In the genomic region with DNA sequence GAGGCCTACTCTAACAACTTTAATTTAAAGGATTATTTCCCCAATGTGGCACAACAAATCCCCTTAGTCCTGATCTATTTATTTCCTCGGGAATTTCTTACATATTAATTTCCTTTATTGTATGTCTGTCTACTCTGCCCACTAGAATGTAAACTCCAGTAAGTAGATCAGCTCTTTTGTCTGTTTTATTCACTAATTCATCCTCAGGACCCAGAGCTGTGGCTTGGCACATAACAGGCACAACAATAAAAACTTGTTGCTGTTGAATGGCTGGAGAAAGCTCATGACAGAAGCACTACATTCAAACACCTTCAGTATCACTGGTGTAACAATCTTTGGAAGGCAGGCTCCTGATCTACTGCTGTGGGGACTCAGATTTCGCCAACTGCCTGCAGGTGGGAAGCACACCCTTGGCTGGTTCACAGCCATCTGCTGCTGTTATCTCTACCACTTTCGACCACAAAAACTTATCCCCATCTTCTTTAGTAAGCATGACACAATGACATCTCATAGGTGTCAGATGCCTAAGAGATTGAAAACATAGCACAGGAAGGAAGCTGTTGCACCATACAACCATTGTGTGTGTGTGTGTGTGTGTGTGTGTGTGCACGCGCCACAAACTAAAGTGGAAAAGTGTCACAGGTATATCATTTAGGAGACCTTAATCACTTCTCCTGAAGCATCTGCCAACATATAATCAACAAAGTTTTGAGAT, we compare ENCODE assay signal across 1 cellular context.
TF ChIP-seq lines count a peak whose summit lies in the region.

No MANE protein-coding gene starts in this region.

TF ChIP-seq in K562, 482 proteins besides CTCF, POLR2A, EP300 and RAD21 (continued from another document and continues in another):
- TF ChIP-seq, protein P1, sequence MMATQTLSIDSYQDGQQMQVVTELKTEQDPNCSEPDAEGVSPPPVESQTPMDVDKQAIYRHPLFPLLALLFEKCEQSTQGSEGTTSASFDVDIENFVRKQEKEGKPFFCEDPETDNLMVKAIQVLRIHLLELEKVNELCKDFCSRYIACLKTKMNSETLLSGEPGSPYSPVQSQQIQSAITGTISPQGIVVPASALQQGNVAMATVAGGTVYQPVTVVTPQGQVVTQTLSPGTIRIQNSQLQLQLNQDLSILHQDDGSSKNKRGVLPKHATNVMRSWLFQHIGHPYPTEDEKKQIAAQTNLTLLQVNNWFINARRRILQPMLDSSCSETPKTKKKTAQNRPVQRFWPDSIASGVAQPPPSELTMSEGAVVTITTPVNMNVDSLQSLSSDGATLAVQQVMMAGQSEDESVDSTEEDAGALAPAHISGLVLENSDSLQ (IDR thresholded peaks at IDR 0.05) = peak; percentile 87
- TF ChIP-seq ARID2 (IDR thresholded peaks at IDR 0.05) = no peak
- peak; percentile 97 to 100 for TF ChIP-seq RCOR1 (IDR thresholded peaks at IDR 0.05; ENCODE audit: borderline replicate concordance in 1 of 2, low read depth in 2 of 2, low read length in 2 of 2)
- TF ChIP-seq NKRF (IDR thresholded peaks at IDR 0.05; ENCODE audit: borderline replicate concordance) = no peak
- TF ChIP-seq, protein P2, sequence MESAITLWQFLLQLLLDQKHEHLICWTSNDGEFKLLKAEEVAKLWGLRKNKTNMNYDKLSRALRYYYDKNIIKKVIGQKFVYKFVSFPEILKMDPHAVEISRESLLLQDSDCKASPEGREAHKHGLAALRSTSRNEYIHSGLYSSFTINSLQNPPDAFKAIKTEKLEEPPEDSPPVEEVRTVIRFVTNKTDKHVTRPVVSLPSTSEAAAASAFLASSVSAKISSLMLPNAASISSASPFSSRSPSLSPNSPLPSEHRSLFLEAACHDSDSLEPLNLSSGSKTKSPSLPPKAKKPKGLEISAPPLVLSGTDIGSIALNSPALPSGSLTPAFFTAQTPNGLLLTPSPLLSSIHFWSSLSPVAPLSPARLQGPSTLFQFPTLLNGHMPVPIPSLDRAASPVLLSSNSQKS (CRISPR knock-in tag; IDR thresholded peaks at IDR 0.05) = 0 out of 2 replicates have a peak, but pooled peaks have one; percentile 10
- 0 out of 2 replicates have a peak, but pooled peaks have one; percentile 64 for TF ChIP-seq KLF6 (CRISPR knock-in tag; IDR thresholded peaks at IDR 0.05; ENCODE audit: borderline replicate concordance)
- TF ChIP-seq KLF1 (tag; IDR thresholded peaks at IDR 0.05) = peak; percentile 42; the same call in 1 of the 2 replicates
- no peak for TF ChIP-seq NCOA2 (IDR thresholded peaks at IDR 0.05; ENCODE audit: partially characterized antibody in 2 of 2)
- peak; percentile 82; the same call in 1 of the 2 replicates for TF ChIP-seq MYC (IDR thresholded peaks at IDR 0.05; ENCODE audit: low read depth, low read length)
- TF ChIP-seq MYC (CRISPR knock-in tag; IDR thresholded peaks at IDR 0.05; ENCODE audit: borderline replicate concordance, low read depth) = no peak
- 0 out of 2 replicates have a peak, but pooled peaks have one; percentile 27 for TF ChIP-seq ZNF41 (CRISPR knock-in tag; conservative IDR thresholded peaks at IDR 0.05)
- TF ChIP-seq PTBP1 (IDR thresholded peaks at IDR 0.05; ENCODE audit: low read depth, low read length) = 0 out of 2 replicates have a peak, but pooled peaks have one; percentile 86
- TF ChIP-seq FOSL1 (tag; conservative IDR thresholded peaks at IDR 0.05) = peak; percentile 41; the same call in 1 of the 2 replicates
- TF ChIP-seq MYNN (IDR thresholded peaks at IDR 0.05) = peak; percentile 87
- no peak for TF ChIP-seq MYNN (CRISPR knock-in tag; IDR thresholded peaks at IDR 0.05)
- peak; percentile 96 for TF ChIP-seq ZNF644 (tag; IDR thresholded peaks at IDR 0.05; ENCODE audit: low read depth)
- TF ChIP-seq, protein P3, sequence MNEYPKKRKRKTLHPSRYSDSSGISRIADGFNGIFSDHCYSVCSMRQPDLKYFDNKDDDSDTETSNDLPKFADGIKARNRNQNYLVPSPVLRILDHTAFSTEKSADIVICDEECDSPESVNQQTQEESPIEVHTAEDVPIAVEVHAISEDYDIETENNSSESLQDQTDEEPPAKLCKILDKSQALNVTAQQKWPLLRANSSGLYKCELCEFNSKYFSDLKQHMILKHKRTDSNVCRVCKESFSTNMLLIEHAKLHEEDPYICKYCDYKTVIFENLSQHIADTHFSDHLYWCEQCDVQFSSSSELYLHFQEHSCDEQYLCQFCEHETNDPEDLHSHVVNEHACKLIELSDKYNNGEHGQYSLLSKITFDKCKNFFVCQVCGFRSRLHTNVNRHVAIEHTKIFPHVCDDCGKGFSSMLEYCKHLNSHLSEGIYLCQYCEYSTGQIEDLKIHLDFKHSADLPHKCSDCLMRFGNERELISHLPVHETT (CRISPR knock-in tag; conservative IDR thresholded peaks at IDR 0.05 in 1 of 2, IDR thresholded peaks at IDR 0.05 in 1 of 2) = peak in 1 of 2 experiments; percentile 97; a peak in 2 of 4 replicates
- peak; percentile 97 for TF ChIP-seq RUNX1 (IDR thresholded peaks at IDR 0.05; ENCODE audit: low read depth)
- TF ChIP-seq, protein P4, sequence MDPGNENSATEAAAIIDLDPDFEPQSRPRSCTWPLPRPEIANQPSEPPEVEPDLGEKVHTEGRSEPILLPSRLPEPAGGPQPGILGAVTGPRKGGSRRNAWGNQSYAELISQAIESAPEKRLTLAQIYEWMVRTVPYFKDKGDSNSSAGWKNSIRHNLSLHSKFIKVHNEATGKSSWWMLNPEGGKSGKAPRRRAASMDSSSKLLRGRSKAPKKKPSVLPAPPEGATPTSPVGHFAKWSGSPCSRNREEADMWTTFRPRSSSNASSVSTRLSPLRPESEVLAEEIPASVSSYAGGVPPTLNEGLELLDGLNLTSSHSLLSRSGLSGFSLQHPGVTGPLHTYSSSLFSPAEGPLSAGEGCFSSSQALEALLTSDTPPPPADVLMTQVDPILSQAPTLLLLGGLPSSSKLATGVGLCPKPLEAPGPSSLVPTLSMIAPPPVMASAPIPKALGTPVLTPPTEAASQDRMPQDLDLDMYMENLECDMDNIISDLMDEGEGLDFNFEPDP (CRISPR knock-in tag; IDR thresholded peaks at IDR 0.05) = peak; percentile 80; the same call in 1 of the 2 replicates
- 0 out of 2 replicates have a peak, but pooled peaks have one; percentile 73 for TF ChIP-seq NR4A1 (CRISPR knock-in tag; IDR thresholded peaks at IDR 0.05)
- TF ChIP-seq NR4A1 (tag; IDR thresholded peaks at IDR 0.05) = peak; percentile 92
- no peak for TF ChIP-seq SREBF2 (CRISPR knock-in tag; IDR thresholded peaks at IDR 0.05)
- TF ChIP-seq CBX3 (IDR thresholded peaks at IDR 0.05; ENCODE audit: borderline replicate concordance in 1 of 2, low read length in 2 of 2) = peak in 1 of 2 experiments; percentile 6; a peak in 1 of 3 replicates
- TF ChIP-seq JUN (IDR thresholded peaks at IDR 0.05; ENCODE audit: borderline replicate concordance, low read depth, low read length) = peak; percentile 63; the same call in 1 of the 2 replicates
- TF ChIP-seq JUN (CRISPR knock-in tag; IDR thresholded peaks at IDR 0.05; ENCODE audit: borderline replicate concordance) = no peak
- TF ChIP-seq, protein P5, sequence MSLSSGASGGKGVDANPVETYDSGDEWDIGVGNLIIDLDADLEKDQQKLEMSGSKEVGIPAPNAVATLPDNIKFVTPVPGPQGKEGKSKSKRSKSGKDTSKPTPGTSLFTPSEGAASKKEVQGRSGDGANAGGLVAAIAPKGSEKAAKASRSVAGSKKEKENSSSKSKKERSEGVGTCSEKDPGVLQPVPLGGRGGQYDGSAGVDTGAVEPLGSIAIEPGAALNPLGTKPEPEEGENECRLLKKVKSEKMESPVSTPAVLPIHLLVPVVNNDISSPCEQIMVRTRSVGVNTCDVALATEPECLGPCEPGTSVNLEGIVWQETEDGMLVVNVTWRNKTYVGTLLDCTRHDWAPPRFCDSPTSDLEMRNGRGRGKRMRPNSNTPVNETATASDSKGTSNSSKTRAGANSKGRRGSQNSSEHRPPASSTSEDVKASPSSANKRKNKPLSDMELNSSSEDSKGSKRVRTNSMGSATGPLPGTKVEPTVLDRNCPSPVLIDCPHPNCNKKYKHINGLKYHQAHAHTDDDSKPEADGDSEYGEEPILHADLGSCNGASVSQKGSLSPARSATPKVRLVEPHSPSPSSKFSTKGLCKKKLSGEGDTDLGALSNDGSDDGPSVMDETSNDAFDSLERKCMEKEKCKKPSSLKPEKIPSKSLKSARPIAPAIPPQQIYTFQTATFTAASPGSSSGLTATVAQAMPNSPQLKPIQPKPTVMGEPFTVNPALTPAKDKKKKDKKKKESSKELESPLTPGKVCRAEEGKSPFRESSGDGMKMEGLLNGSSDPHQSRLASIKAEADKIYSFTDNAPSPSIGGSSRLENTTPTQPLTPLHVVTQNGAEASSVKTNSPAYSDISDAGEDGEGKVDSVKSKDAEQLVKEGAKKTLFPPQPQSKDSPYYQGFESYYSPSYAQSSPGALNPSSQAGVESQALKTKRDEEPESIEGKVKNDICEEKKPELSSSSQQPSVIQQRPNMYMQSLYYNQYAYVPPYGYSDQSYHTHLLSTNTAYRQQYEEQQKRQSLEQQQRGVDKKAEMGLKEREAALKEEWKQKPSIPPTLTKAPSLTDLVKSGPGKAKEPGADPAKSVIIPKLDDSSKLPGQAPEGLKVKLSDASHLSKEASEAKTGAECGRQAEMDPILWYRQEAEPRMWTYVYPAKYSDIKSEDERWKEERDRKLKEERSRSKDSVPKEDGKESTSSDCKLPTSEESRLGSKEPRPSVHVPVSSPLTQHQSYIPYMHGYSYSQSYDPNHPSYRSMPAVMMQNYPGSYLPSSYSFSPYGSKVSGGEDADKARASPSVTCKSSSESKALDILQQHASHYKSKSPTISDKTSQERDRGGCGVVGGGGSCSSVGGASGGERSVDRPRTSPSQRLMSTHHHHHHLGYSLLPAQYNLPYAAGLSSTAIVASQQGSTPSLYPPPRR (CRISPR knock-in tag; IDR thresholded peaks at IDR 0.05; ENCODE audit: borderline replicate concordance) = peak; percentile 38
- TF ChIP-seq SMAD4 (CRISPR knock-in tag; conservative IDR thresholded peaks at IDR 0.05) = peak; percentile 93
- no peak for TF ChIP-seq RBM15 (IDR thresholded peaks at IDR 0.05; ENCODE audit: insufficient read depth, low read length)
- TF ChIP-seq TCFL5 (CRISPR knock-in tag; conservative IDR thresholded peaks at IDR 0.05) = peak; percentile 59; the same call in 1 of the 2 replicates
- TF ChIP-seq RFX7 (CRISPR knock-in tag; IDR thresholded peaks at IDR 0.05) = peak; percentile 75; the same call in 1 of the 2 replicates
- TF ChIP-seq, protein P6, sequence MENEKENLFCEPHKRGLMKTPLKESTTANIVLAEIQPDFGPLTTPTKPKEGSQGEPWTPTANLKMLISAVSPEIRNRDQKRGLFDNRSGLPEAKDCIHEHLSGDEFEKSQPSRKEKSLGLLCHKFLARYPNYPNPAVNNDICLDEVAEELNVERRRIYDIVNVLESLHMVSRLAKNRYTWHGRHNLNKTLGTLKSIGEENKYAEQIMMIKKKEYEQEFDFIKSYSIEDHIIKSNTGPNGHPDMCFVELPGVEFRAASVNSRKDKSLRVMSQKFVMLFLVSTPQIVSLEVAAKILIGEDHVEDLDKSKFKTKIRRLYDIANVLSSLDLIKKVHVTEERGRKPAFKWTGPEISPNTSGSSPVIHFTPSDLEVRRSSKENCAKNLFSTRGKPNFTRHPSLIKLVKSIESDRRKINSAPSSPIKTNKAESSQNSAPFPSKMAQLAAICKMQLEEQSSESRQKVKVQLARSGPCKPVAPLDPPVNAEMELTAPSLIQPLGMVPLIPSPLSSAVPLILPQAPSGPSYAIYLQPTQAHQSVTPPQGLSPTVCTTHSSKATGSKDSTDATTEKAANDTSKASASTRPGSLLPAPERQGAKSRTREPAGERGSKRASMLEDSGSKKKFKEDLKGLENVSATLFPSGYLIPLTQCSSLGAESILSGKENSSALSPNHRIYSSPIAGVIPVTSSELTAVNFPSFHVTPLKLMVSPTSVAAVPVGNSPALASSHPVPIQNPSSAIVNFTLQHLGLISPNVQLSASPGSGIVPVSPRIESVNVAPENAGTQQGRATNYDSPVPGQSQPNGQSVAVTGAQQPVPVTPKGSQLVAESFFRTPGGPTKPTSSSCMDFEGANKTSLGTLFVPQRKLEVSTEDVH (IDR thresholded peaks at IDR 0.05; ENCODE audit: low read depth, partially characterized antibody) = peak; percentile 10
- peak; percentile 79 for TF ChIP-seq GABPA (tag; conservative IDR thresholded peaks at IDR 0.05; ENCODE audit: low read depth)
- TF ChIP-seq TARDBP (IDR thresholded peaks at IDR 0.05) = peak; percentile 20; the same call in 1 of the 2 replicates
